ENCODE assay signal across 9 cellular contexts in the genomic region with DNA sequence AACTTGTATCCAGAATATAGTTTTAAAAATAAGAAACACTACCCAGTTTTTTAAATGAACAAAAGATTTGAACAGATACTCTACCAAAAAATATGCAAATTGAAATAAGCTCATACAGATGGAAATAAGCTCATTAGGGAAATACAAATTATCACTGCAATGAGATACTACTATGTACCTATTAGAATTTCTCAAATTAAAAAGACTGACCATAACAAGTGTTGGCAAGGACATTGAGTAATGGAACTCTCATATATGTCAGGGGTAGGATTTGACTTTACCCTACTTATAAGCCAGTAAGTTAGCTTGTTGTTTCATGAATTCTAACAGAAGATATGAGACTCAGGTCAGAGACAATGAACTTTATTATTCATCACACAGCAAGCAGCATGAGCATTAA. TPM values are rescaled to one million over a fixed set of nuclear protein-coding genes. Genes with fewer than 3 reads are reported as not detected.
"Had no signal": no experiment of that assay in that cellular context is flagged by ENCODE, and none has a peak within 500 bp of the region (broad histone marks: within the 10 kb centered on the region; RNA-seq: fewer than 3 reads in every experiment).

No MANE protein-coding gene starts in this region.

- DNase-seq: GDM1, GF-D8 had no signal

- H3K4me3 ChIP-seq: GM12878 had no signal

- FAIRE-seq: G401.6, GM12878, GM12891, GM12892, GM18507, GM19239 had no signal

- ATAC-seq: GM12878 had no signal

RNA-seq across cellular contexts. Expression of gene ASIP, which starts 9.6 kb away (rescaled TPM):
- total RNA-seq: G401, GM12878 had no signal
